Comparison of ENCODE assay signal across 1 cellular context in the genomic region with DNA sequence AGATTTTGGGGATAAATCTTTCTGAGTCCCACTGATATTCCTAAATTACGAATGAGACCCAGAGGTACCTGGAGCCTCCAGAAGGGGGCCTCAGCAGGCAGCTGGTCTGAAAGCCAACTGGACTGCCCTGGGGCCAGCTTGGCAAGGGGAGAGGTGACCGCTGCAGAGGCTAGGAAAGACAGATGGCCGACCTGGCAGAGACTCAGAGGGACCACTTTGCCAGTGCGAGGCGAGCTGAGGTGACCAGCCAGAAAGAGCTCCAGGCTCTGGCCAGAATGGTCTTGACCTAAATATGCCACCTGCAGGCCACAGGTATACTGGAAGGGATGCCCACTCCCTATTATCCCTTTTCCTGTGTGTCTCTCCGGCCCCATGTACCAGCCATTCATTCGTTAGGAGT.
TF ChIP-seq lines count a peak whose summit lies in the region.

No MANE protein-coding gene starts in this region.

TF ChIP-seq in SK-N-SH treated with all-trans-retinoic acid at 6 μM for 48 hours, 23 proteins besides CTCF, POLR2A, EP300 and RAD21 (continued from another document):
- TF ChIP-seq, protein P1, sequence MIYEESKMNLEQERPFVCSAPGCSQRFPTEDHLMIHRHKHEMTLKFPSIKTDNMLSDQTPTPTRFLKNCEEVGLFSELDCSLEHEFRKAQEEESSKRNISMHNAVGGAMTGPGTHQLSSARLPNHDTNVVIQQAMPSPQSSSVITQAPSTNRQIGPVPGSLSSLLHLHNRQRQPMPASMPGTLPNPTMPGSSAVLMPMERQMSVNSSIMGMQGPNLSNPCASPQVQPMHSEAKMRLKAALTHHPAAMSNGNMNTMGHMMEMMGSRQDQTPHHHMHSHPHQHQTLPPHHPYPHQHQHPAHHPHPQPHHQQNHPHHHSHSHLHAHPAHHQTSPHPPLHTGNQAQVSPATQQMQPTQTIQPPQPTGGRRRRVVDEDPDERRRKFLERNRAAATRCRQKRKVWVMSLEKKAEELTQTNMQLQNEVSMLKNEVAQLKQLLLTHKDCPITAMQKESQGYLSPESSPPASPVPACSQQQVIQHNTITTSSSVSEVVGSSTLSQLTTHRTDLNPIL (CRISPR knock-in tag; IDR thresholded peaks at IDR 0.05; ENCODE audit: low read depth), result no peak
- TF ChIP-seq ZNF8 (CRISPR knock-in tag; IDR thresholded peaks at IDR 0.05), result no peak
- TF ChIP-seq, protein P2, sequence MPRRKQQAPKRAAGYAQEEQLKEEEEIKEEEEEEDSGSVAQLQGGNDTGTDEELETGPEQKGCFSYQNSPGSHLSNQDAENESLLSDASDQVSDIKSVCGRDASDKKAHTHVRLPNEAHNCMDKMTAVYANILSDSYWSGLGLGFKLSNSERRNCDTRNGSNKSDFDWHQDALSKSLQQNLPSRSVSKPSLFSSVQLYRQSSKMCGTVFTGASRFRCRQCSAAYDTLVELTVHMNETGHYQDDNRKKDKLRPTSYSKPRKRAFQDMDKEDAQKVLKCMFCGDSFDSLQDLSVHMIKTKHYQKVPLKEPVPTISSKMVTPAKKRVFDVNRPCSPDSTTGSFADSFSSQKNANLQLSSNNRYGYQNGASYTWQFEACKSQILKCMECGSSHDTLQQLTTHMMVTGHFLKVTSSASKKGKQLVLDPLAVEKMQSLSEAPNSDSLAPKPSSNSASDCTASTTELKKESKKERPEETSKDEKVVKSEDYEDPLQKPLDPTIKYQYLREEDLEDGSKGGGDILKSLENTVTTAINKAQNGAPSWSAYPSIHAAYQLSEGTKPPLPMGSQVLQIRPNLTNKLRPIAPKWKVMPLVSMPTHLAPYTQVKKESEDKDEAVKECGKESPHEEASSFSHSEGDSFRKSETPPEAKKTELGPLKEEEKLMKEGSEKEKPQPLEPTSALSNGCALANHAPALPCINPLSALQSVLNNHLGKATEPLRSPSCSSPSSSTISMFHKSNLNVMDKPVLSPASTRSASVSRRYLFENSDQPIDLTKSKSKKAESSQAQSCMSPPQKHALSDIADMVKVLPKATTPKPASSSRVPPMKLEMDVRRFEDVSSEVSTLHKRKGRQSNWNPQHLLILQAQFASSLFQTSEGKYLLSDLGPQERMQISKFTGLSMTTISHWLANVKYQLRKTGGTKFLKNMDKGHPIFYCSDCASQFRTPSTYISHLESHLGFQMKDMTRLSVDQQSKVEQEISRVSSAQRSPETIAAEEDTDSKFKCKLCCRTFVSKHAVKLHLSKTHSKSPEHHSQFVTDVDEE (CRISPR knock-in tag; IDR thresholded peaks at IDR 0.05), result no peak
- no peak for TF ChIP-seq ZNF565 (CRISPR knock-in tag; conservative IDR thresholded peaks at IDR 0.05; ENCODE audit: low read depth)
- TF ChIP-seq, protein P3, sequence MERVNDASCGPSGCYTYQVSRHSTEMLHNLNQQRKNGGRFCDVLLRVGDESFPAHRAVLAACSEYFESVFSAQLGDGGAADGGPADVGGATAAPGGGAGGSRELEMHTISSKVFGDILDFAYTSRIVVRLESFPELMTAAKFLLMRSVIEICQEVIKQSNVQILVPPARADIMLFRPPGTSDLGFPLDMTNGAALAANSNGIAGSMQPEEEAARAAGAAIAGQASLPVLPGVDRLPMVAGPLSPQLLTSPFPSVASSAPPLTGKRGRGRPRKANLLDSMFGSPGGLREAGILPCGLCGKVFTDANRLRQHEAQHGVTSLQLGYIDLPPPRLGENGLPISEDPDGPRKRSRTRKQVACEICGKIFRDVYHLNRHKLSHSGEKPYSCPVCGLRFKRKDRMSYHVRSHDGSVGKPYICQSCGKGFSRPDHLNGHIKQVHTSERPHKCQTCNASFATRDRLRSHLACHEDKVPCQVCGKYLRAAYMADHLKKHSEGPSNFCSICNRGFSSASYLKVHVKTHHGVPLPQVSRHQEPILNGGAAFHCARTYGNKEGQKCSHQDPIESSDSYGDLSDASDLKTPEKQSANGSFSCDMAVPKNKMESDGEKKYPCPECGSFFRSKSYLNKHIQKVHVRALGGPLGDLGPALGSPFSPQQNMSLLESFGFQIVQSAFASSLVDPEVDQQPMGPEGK (CRISPR knock-in tag; IDR thresholded peaks at IDR 0.05; ENCODE audit: borderline replicate concordance), result no peak
- no peak for TF ChIP-seq ISL1 (CRISPR knock-in tag; IDR thresholded peaks at IDR 0.05)
- TF ChIP-seq SNAI2 (CRISPR knock-in tag; IDR thresholded peaks at IDR 0.05), result no peak
- TF ChIP-seq RARB (CRISPR knock-in tag; IDR thresholded peaks at IDR 0.05), result no peak
- no peak for TF ChIP-seq OSR1 (CRISPR knock-in tag; IDR thresholded peaks at IDR 0.05)
- TF ChIP-seq ARNTL (CRISPR knock-in tag; IDR thresholded peaks at IDR 0.05; ENCODE audit: borderline replicate concordance, low read depth), result no peak
- TF ChIP-seq CSDC2 (CRISPR knock-in tag; IDR thresholded peaks at IDR 0.05), result no peak
